ENCODE assay signal across 2 cellular contexts in genomic region chr3:36991923-36992805, GRCh38.
TF ChIP-seq lines count a peak whose summit lies in the region.

No MANE protein-coding gene starts in this region.

TF ChIP-seq in K562, 482 proteins besides CTCF, POLR2A, EP300 and RAD21 (continued from another document and continues in another):
- TF ChIP-seq ARID4B (CRISPR knock-in tag; IDR thresholded peaks at IDR 0.05), result peak; percentile 81; the same call in 1 of the 2 replicates
- no peak for TF ChIP-seq FOXJ3 (CRISPR knock-in tag; IDR thresholded peaks at IDR 0.05)
- TF ChIP-seq, protein P1, sequence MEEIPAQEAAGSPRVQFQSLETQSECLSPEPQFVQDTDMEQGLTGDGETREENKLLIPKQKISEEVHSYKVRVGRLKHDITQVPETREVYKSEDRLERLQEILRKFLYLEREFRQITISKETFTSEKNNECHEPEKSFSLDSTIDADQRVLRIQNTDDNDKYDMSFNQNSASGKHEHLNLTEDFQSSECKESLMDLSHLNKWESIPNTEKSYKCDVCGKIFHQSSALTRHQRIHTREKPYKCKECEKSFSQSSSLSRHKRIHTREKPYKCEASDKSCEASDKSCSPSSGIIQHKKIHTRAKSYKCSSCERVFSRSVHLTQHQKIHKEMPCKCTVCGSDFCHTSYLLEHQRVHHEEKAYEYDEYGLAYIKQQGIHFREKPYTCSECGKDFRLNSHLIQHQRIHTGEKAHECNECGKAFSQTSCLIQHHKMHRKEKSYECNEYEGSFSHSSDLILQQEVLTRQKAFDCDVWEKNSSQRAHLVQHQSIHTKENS (CRISPR knock-in tag; IDR thresholded peaks at IDR 0.05), result no peak
- no peak for TF ChIP-seq MTA3 (IDR thresholded peaks at IDR 0.05; ENCODE audit: borderline replicate concordance)
- no peak for TF ChIP-seq SRSF1 (IDR thresholded peaks at IDR 0.05; ENCODE audit: low read depth, low read length)
- no peak; the same call in 1 of the 2 replicates for TF ChIP-seq ZNF644 (tag; IDR thresholded peaks at IDR 0.05; ENCODE audit: low read depth)
- TF ChIP-seq ZBTB17 (CRISPR knock-in tag; IDR thresholded peaks at IDR 0.05), result no peak
- no peak for TF ChIP-seq IRF2 (CRISPR knock-in tag; IDR thresholded peaks at IDR 0.05)
- TF ChIP-seq GABPA (tag; conservative IDR thresholded peaks at IDR 0.05; ENCODE audit: low read depth), result no peak
- TF ChIP-seq ZNF354B (CRISPR knock-in tag; IDR thresholded peaks at IDR 0.05), result no peak
- TF ChIP-seq ZC3H8 (IDR thresholded peaks at IDR 0.05), result no peak
- TF ChIP-seq, protein P2, sequence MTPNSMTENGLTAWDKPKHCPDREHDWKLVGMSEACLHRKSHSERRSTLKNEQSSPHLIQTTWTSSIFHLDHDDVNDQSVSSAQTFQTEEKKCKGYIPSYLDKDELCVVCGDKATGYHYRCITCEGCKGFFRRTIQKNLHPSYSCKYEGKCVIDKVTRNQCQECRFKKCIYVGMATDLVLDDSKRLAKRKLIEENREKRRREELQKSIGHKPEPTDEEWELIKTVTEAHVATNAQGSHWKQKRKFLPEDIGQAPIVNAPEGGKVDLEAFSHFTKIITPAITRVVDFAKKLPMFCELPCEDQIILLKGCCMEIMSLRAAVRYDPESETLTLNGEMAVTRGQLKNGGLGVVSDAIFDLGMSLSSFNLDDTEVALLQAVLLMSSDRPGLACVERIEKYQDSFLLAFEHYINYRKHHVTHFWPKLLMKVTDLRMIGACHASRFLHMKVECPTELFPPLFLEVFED (CRISPR knock-in tag; conservative IDR thresholded peaks at IDR 0.05), result no peak
- TF ChIP-seq ZNF398 (CRISPR knock-in tag; IDR thresholded peaks at IDR 0.05), result no peak
- TF ChIP-seq ETV1 (tag; conservative IDR thresholded peaks at IDR 0.05; ENCODE audit: low read depth), result no peak
- no peak for TF ChIP-seq STAT6 (CRISPR knock-in tag; IDR thresholded peaks at IDR 0.05)
- TF ChIP-seq ZSCAN29 (IDR thresholded peaks at IDR 0.05), result no peak
- no peak for TF ChIP-seq ARID2 (IDR thresholded peaks at IDR 0.05)
- TF ChIP-seq YBX1 (IDR thresholded peaks at IDR 0.05), result no peak
- TF ChIP-seq TAF7 (tag; IDR thresholded peaks at IDR 0.05), result no peak

TF ChIP-seq in HepG2, 621 proteins besides CTCF, POLR2A, EP300 and RAD21 (continued from another document and continues in another):
- no peak for TF ChIP-seq LCORL (IDR thresholded peaks at IDR 0.05)
- TF ChIP-seq LCORL (CRISPR knock-in tag; IDR thresholded peaks at IDR 0.05), result peak; percentile 28; the same call in 1 of the 2 replicates
- TF ChIP-seq, protein P3, sequence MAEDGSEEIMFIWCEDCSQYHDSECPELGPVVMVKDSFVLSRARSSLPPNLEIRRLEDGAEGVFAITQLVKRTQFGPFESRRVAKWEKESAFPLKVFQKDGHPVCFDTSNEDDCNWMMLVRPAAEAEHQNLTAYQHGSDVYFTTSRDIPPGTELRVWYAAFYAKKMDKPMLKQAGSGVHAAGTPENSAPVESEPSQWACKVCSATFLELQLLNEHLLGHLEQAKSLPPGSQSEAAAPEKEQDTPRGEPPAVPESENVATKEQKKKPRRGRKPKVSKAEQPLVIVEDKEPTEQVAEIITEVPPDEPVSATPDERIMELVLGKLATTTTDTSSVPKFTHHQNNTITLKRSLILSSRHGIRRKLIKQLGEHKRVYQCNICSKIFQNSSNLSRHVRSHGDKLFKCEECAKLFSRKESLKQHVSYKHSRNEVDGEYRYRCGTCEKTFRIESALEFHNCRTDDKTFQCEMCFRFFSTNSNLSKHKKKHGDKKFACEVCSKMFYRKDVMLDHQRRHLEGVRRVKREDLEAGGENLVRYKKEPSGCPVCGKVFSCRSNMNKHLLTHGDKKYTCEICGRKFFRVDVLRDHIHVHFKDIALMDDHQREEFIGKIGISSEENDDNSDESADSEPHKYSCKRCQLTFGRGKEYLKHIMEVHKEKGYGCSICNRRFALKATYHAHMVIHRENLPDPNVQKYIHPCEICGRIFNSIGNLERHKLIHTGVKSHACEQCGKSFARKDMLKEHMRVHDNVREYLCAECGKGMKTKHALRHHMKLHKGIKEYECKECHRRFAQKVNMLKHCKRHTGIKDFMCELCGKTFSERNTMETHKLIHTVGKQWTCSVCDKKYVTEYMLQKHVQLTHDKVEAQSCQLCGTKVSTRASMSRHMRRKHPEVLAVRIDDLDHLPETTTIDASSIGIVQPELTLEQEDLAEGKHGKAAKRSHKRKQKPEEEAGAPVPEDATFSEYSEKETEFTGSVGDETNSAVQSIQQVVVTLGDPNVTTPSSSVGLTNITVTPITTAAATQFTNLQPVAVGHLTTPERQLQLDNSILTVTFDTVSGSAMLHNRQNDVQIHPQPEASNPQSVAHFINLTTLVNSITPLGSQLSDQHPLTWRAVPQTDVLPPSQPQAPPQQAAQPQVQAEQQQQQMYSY (CRISPR knock-in tag; IDR thresholded peaks at IDR 0.05), result no peak
- no peak for TF ChIP-seq TCF7L2 (IDR thresholded peaks at IDR 0.05; ENCODE audit: low read depth, low read length)
- TF ChIP-seq, protein P4, sequence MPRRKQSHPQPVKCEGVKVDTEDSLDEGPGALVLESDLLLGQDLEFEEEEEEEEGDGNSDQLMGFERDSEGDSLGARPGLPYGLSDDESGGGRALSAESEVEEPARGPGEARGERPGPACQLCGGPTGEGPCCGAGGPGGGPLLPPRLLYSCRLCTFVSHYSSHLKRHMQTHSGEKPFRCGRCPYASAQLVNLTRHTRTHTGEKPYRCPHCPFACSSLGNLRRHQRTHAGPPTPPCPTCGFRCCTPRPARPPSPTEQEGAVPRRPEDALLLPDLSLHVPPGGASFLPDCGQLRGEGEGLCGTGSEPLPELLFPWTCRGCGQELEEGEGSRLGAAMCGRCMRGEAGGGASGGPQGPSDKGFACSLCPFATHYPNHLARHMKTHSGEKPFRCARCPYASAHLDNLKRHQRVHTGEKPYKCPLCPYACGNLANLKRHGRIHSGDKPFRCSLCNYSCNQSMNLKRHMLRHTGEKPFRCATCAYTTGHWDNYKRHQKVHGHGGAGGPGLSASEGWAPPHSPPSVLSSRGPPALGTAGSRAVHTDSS (CRISPR knock-in tag; conservative IDR thresholded peaks at IDR 0.05), result no peak
- no peak for TF ChIP-seq MTA3 (CRISPR knock-in tag; IDR thresholded peaks at IDR 0.05)
- TF ChIP-seq ZBTB38 (CRISPR knock-in tag; IDR thresholded peaks at IDR 0.05), result no peak
- TF ChIP-seq NFAT5 (CRISPR knock-in tag; IDR thresholded peaks at IDR 0.05), result no peak
- TF ChIP-seq, protein P5, sequence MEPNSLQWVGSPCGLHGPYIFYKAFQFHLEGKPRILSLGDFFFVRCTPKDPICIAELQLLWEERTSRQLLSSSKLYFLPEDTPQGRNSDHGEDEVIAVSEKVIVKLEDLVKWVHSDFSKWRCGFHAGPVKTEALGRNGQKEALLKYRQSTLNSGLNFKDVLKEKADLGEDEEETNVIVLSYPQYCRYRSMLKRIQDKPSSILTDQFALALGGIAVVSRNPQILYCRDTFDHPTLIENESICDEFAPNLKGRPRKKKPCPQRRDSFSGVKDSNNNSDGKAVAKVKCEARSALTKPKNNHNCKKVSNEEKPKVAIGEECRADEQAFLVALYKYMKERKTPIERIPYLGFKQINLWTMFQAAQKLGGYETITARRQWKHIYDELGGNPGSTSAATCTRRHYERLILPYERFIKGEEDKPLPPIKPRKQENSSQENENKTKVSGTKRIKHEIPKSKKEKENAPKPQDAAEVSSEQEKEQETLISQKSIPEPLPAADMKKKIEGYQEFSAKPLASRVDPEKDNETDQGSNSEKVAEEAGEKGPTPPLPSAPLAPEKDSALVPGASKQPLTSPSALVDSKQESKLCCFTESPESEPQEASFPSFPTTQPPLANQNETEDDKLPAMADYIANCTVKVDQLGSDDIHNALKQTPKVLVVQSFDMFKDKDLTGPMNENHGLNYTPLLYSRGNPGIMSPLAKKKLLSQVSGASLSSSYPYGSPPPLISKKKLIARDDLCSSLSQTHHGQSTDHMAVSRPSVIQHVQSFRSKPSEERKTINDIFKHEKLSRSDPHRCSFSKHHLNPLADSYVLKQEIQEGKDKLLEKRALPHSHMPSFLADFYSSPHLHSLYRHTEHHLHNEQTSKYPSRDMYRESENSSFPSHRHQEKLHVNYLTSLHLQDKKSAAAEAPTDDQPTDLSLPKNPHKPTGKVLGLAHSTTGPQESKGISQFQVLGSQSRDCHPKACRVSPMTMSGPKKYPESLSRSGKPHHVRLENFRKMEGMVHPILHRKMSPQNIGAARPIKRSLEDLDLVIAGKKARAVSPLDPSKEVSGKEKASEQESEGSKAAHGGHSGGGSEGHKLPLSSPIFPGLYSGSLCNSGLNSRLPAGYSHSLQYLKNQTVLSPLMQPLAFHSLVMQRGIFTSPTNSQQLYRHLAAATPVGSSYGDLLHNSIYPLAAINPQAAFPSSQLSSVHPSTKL (CRISPR knock-in tag; IDR thresholded peaks at IDR 0.05), result no peak
- no peak for TF ChIP-seq CAMTA2 (CRISPR knock-in tag; IDR thresholded peaks at IDR 0.05; ENCODE audit: borderline replicate concordance)
- TF ChIP-seq, protein P6, sequence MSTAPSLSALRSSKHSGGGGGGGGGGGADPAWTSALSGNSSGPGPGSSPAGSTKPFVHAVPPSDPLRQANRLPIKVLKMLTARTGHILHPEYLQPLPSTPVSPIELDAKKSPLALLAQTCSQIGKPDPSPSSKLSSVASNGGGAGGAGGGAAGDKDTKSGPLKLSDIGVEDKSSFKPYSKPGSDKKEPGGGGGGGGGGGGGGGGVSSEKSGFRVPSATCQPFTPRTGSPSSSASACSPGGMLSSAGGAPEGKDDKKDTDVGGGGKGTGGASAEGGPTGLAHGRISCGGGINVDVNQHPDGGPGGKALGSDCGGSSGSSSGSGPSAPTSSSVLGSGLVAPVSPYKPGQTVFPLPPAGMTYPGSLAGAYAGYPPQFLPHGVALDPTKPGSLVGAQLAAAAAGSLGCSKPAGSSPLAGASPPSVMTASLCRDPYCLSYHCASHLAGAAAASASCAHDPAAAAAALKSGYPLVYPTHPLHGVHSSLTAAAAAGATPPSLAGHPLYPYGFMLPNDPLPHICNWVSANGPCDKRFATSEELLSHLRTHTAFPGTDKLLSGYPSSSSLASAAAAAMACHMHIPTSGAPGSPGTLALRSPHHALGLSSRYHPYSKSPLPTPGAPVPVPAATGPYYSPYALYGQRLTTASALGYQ (CRISPR knock-in tag; IDR thresholded peaks at IDR 0.05), result no peak
- no peak for TF ChIP-seq PCBP2 (optimal IDR thresholded peaks at IDR 0.05; ENCODE audit: low read depth, low read length, poor library complexity, severe bottlenecking)
- TF ChIP-seq, protein P7, sequence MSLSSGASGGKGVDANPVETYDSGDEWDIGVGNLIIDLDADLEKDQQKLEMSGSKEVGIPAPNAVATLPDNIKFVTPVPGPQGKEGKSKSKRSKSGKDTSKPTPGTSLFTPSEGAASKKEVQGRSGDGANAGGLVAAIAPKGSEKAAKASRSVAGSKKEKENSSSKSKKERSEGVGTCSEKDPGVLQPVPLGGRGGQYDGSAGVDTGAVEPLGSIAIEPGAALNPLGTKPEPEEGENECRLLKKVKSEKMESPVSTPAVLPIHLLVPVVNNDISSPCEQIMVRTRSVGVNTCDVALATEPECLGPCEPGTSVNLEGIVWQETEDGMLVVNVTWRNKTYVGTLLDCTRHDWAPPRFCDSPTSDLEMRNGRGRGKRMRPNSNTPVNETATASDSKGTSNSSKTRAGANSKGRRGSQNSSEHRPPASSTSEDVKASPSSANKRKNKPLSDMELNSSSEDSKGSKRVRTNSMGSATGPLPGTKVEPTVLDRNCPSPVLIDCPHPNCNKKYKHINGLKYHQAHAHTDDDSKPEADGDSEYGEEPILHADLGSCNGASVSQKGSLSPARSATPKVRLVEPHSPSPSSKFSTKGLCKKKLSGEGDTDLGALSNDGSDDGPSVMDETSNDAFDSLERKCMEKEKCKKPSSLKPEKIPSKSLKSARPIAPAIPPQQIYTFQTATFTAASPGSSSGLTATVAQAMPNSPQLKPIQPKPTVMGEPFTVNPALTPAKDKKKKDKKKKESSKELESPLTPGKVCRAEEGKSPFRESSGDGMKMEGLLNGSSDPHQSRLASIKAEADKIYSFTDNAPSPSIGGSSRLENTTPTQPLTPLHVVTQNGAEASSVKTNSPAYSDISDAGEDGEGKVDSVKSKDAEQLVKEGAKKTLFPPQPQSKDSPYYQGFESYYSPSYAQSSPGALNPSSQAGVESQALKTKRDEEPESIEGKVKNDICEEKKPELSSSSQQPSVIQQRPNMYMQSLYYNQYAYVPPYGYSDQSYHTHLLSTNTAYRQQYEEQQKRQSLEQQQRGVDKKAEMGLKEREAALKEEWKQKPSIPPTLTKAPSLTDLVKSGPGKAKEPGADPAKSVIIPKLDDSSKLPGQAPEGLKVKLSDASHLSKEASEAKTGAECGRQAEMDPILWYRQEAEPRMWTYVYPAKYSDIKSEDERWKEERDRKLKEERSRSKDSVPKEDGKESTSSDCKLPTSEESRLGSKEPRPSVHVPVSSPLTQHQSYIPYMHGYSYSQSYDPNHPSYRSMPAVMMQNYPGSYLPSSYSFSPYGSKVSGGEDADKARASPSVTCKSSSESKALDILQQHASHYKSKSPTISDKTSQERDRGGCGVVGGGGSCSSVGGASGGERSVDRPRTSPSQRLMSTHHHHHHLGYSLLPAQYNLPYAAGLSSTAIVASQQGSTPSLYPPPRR (CRISPR knock-in tag; IDR thresholded peaks at IDR 0.05; ENCODE audit: borderline replicate concordance), result 0 out of 2 replicates have a peak, but pooled peaks have one; percentile 27
